ENCODE assay signal across 8 cellular contexts in the genomic region with DNA sequence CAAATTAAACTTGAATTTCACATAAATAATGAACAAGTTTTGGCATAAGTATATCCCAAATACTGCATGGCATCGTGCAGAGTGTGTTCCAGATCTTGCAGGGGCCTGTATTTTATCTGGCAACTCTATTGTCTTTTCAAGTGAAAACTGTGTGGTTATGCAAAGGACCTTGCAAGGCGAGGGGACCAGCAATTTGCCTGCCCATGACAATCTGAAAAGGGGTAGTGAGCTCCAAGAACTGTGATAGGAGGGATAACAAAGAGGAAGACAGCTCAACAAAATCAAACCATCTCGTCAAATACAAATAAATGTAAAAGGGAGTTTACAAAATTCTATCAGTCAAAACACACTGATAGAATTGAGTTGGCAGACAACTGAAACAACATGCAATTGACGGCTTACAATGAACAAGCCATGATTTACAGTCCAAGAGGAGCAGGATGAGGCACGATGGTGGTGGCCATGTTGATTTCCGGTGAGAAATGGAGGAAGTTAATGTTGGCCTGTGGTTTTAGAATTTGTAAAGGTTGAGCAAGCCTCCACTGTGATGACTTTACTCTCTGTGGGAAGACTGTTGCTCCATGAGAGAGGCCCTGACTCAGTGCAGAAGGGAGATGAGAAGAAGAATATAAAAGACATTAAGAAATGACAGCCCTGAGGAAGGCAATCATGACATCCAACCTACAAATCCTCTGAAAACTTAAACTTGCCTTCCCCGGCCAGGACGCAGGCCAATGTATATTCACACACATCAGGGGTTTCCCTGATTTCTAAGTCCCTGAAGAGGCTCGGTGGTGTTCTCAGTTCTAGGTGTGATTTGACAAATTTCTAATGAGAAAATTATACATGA.
DNase-seq lines count a peak whose midpoint lies in the region; ATAC-seq lines count a peak whose summit lies in the region.

No MANE protein-coding gene starts in this region.

- POLR2A ChIA-PET in activated CD4-positive, alpha-beta T cell treated with anti-CD3 and anti-CD28 coated beads, Interleukin-2, amount 10 ng/mL, durations not matched to agents 7 days and 5 days (lab: Charles Lee): no interaction called here

- no peaks in the 10 kb centered on the region for H3K36me3 ChIP-seq in HAP-1 (replicated peaks)

- CTCF ChIA-PET in activated CD4-positive, alpha-beta T cell treated with anti-CD3 and anti-CD28 coated beads, Interleukin-2, amount 10 ng/mL, durations not matched to agents 7 days and 5 days (lab: Charles Lee): interaction anchor here (1.6 kb wide), 1 partner anchor 21 kb away, joined by 5 read pairs; no protein-coding TSS in a partner anchor

- H3K4me1 Mint-ChIP-seq in activated CD4-positive, alpha-beta T cell treated with anti-CD3 and anti-CD28 coated beads, Interleukin-2, amount 10 ng/mL, durations not matched to agents 7 days and 5 days: peaks cover 61% of the 10 kb centered on the region
- peaks cover 20% of the 10 kb centered on the region for H3K4me1 Mint-ChIP-seq in stimulated activated naive CD8-positive, alpha-beta T cell treated with anti-CD3 and anti-CD28 coated beads, Interleukin-15, amount 100 ng/mL, for 72 hours

- H3K9me3 Mint-ChIP-seq in activated CD4-positive, alpha-beta T cell treated with anti-CD3 and anti-CD28 coated beads, Interleukin-2, amount 10 ng/mL, durations not matched to agents 7 days and 5 days: peaks cover 10% of the 10 kb centered on the region
- H3K9me3 Mint-ChIP-seq in stimulated activated naive CD8-positive, alpha-beta T cell treated with anti-CD3 and anti-CD28 coated beads, Interleukin-15, amount 100 ng/mL, for 72 hours: no peaks in the 10 kb centered on the region

- H3K27me3 Mint-ChIP-seq in activated CD4-positive, alpha-beta T cell treated with anti-CD3 and anti-CD28 coated beads, Interleukin-2, amount 10 ng/mL, durations not matched to agents 7 days and 5 days: no peaks in the 10 kb centered on the region
- H3K27me3 Mint-ChIP-seq in stimulated activated naive CD8-positive, alpha-beta T cell treated with anti-CD3 and anti-CD28 coated beads, Interleukin-15, amount 100 ng/mL, for 72 hours: no peaks in the 10 kb centered on the region

- peak; percentile 93 for DNase-seq in ELR (ENCODE audit: low read depth)
- DNase-seq in activated CD4-positive, alpha-beta T cell treated with anti-CD3 and anti-CD28 coated beads, Interleukin-2, amount 10 ng/mL, durations not matched to agents 7 days and 5 days: peak; percentile 57
- DNase-seq in germinal center (ENCODE audit: low spot score): peak; percentile 28
- DNase-seq in stimulated activated naive CD8-positive, alpha-beta T cell treated with anti-CD3 and anti-CD28 coated beads, Interleukin-15, amount 100 ng/mL, for 72 hours: peak; percentile 28 to 76
- no peak for DNase-seq in NCI-H1930 (lab: John Stamatoyannopoulos, UW)
- DNase-seq in HAP-1 (ENCODE audit: low spot score in 2 of 2): no peak

- peak overlapping the region; percentile 24 for H3K4me3 Mint-ChIP-seq in activated CD4-positive, alpha-beta T cell treated with anti-CD3 and anti-CD28 coated beads, Interleukin-2, amount 10 ng/mL, durations not matched to agents 7 days and 5 days
- H3K4me3 Mint-ChIP-seq in stimulated activated naive CD8-positive, alpha-beta T cell treated with anti-CD3 and anti-CD28 coated beads, Interleukin-15, amount 100 ng/mL, for 72 hours: peak overlapping the region; percentile 42 to 56

- H3K4me1 ChIP-seq in HAP-1: no peaks in the 10 kb centered on the region

- in situ Hi-C loops in HAP-1 (cut with MboI; ENCODE audit: low sequenced_read_pairs): no loop called here

- peak overlapping the region; percentile 93 for H3K27ac Mint-ChIP-seq in activated CD4-positive, alpha-beta T cell treated with anti-CD3 and anti-CD28 coated beads, Interleukin-2, amount 10 ng/mL, durations not matched to agents 7 days and 5 days
- H3K27ac Mint-ChIP-seq in stimulated activated naive CD8-positive, alpha-beta T cell treated with anti-CD3 and anti-CD28 coated beads, Interleukin-15, amount 100 ng/mL, for 72 hours: peak overlapping the region in 1 of 2 donors; percentile 75

- H3K36me3 Mint-ChIP-seq in activated CD4-positive, alpha-beta T cell treated with anti-CD3 and anti-CD28 coated beads, Interleukin-2, amount 10 ng/mL, durations not matched to agents 7 days and 5 days (ENCODE audit: low read depth): peaks cover 51% of the 10 kb centered on the region

- no peak overlapping the region for H3K4me3 ChIP-seq in HAP-1

- no peaks in the 10 kb centered on the region for H3K27me3 ChIP-seq in HAP-1 (ENCODE audit: low read depth)

- 0 out of 2 replicates have a peak, but pooled peaks cover 2% of the 10 kb centered on the region for H3K9me3 ChIP-seq in HAP-1

- ATAC-seq in GM21360 (IDR thresholded peaks at IDR 0.05; ENCODE audit: unreplicated experiment) (peak; percentile 63), HG03521 (IDR thresholded peaks at IDR 0.05; ENCODE audit: unreplicated experiment) (peak; percentile 65)
- peak; percentile 97 for ATAC-seq in stimulated activated naive CD8-positive, alpha-beta T cell treated with anti-CD3 and anti-CD28 coated beads, Interleukin-15, amount 100 ng/mL, for 72 hours

Comparison
In these comparisons a context has a peak if more than half of its experiments do, and no peak if none do; other contexts are left out.
1. DNase-seq: peak in ELR (single experiment), activated CD4-positive, alpha-beta T cell treated with anti-CD3 and anti-CD28 coated beads, Interleukin-2, amount 10 ng/mL, durations not matched to agents 7 days and 5 days (single experiment), germinal center (single experiment) and stimulated activated naive CD8-positive, alpha-beta T cell treated with anti-CD3 and anti-CD28 coated beads, Interleukin-15, amount 100 ng/mL, for 72 hours (2 of 2); none in NCI-H1930 (0 of 2) and HAP-1 (0 of 2).
2. Peak in every context shown above with its lines, with median percentiles within 50 percentile points of each other: ATAC-seq.